In the genomic region with DNA sequence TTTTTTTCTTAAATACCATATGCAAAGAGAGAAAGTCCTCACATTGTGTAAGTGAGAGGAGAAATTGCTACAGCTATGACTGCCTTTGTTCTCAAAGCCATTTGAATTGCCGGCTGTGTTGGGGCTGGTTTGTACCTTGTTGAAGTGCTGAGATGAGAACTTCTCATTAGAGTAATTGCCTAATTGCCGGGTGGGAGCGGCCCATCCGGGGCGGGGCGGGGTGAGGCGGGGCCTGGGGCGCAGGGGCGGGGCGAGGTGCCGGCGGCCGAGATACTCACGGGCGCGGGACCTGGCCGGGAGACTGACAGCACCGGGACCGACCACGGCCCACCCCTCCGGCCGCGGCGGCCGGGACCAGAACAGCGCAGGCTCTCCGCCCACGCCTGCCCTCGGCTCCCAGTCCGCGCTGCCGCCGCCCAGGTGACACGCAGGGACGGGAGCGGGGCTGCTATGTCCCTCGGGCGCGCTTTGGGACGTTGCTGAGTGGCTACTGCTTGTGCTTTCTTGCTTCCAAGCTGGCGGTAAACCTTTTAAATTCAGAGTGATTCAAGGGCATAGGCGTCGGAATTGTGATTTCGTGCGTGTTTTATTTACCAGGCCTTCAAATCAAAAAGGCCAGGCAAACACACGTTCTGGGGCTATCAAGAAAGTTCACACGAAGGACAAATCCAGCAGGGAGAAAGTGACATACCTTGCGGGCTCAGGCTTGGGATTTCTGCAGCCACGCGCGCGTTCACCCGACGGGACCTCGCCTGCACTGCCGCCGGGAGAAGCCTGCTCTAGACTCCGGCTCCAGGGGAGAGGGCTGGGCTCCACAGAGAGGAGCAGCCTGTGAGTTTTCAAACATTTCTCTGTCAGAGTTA, we compare ENCODE assay signal across 8 cellular contexts.
DNase-seq lines count a peak whose midpoint lies in the region; ATAC-seq and TF ChIP-seq lines count a peak whose summit lies in the region.

No MANE protein-coding gene starts in this region.

- CTCF ChIA-PET in A673 (lab: Charles Lee) = no interaction called here

- BruUV-seq in A673 (replicated peaks; lab: Mats Ljungman, UMichigan) = no TSS peak

- peak; percentile 65 for DNase-seq in A673 (ENCODE audit: low spot score)
- peak; percentile 75 for DNase-seq in RPMI8226
- DNase-seq in activated gamma-delta T cell treated with anti-CD3 and anti-CD28 coated beads, Interleukin-2, amount 50 U/mL, for 16 hours (ENCODE audit: low read depth) = peak; percentile 18
- DNase-seq in Right ventricle myocardium inferior (ENCODE audit: missing footprints) = peak; percentile 89
- DNase-seq in prostate gland (ENCODE audit: low spot score) = peak; percentile 79

- H3K27me3 ChIP-seq in A673 (replicated peaks; ENCODE audit: insufficient read depth, low read depth, low read length, poor library complexity) = no peaks in the 10 kb centered on the region
- H3K27me3 ChIP-seq in prostate gland (replicated peaks; ENCODE audit: insufficient read depth) = no peaks in the 10 kb centered on the region

- H3K4me1 ChIP-seq in A673 (ENCODE audit: insufficient read depth, low read length, poor library complexity, severe bottlenecking) (peaks cover 19% of the 10 kb centered on the region), prostate gland (replicated peaks) (no peaks in the 10 kb centered on the region), urinary bladder (ENCODE audit: insufficient read depth) (no peaks in the 10 kb centered on the region)

- peak; percentile 88 for TF ChIP-seq POLR2A in prostate gland (IDR thresholded peaks at IDR 0.05)

- H3K9me3 ChIP-seq in A673 (ENCODE audit: low read depth, low read length, poor library complexity, severe bottlenecking) (no peaks in the 10 kb centered on the region), prostate gland (no peaks in the 10 kb centered on the region)

- intact Hi-C loops in A673 (cut with micrococcal nuclease; ENCODE audit: unreplicated experiment) (no loop called here), Right ventricle myocardium inferior (cut with DNase I) (loop anchor here (5.0 kb wide), 3 partner anchors 34 to 79 kb away; no protein-coding TSS in a partner anchor), prostate gland (cut with DNase I) (loop anchor here (10.0 kb wide), 1 partner anchor 76 kb away; no protein-coding TSS in a partner anchor)

- WGBS in prostate gland = under 1% methylated on average over 35 of the region's 58 CpGs
- 2% methylated on average over 58 of the region's 58 CpGs for WGBS in urinary bladder

- peak overlapping the region; percentile 54 for H3K4me3 ChIP-seq in A673 (ENCODE audit: low read depth, low read length, poor library complexity, severe bottlenecking)
- H3K4me3 ChIP-seq in prostate gland = peak overlapping the region; percentile 42 to 47
- H3K4me3 ChIP-seq in urinary bladder (ENCODE audit: low read depth, low read length) = peak overlapping the region; percentile 83

- TF ChIP-seq CTCF in A673 (conservative IDR thresholded peaks at IDR 0.05; ENCODE audit: low read depth, low read length) (no peak), prostate gland (IDR thresholded peaks at IDR 0.05) (no peak)

- H3K27ac ChIP-seq in A673 (ENCODE audit: low read depth, low read length, poor library complexity, severe bottlenecking) (no peak overlapping the region), prostate gland (peak overlapping the region; percentile 86 to 89), urinary bladder (ENCODE audit: low read depth) (peak overlapping the region; percentile 86)

- POLR2A ChIA-PET in A673 (lab: Charles Lee; ENCODE audit: low non-redundant PET) = interaction anchor here (0.7 kb wide), 1 partner anchor 107 kb away, joined by 3 read pairs; no protein-coding TSS in a partner anchor

- H3K36me3 ChIP-seq in A673 (ENCODE audit: insufficient read depth, low read length, poor library complexity, severe bottlenecking) (no peaks in the 10 kb centered on the region), prostate gland (no peaks in the 10 kb centered on the region), urinary bladder (ENCODE audit: insufficient read depth) (no peaks in the 10 kb centered on the region)

- peak; percentile 87 for ATAC-seq in GM19023 (IDR thresholded peaks at IDR 0.05; ENCODE audit: unreplicated experiment)
- peak; percentile 81 for ATAC-seq in HG03460 (IDR thresholded peaks at IDR 0.05; ENCODE audit: unreplicated experiment)
- ATAC-seq in Right ventricle myocardium inferior = peak; percentile 80

Comparison
In these comparisons a context has a peak if more than half of its experiments do, and no peak if none do; other contexts are left out.
1. DNase-seq: peak in every context shown above with its lines; median percentile 89 in Right ventricle myocardium inferior; 79 in prostate gland; 75 in RPMI8226; 65 in A673; 18 in activated gamma-delta T cell treated with anti-CD3 and anti-CD28 coated beads, Interleukin-2, amount 50 U/mL, for 16 hours.